Comparison of ENCODE assay signal across 9 cellular contexts in genomic region chr9:88106492-88106891, GRCh38. TPM values are rescaled to one million over a fixed set of nuclear protein-coding genes. Genes with fewer than 3 reads are reported as not detected.
DNase-seq lines count a peak whose midpoint lies in the region; ATAC-seq and TF ChIP-seq lines count a peak whose summit lies in the region.
"Had no signal": no experiment of that assay in that cellular context is flagged by ENCODE, and none has a peak within 500 bp of the region (broad histone marks: within the 10 kb centered on the region; RNA-seq: fewer than 3 reads in every experiment).

No MANE protein-coding gene starts in this region.

- no peak overlapping the region for H3K4me2 ChIP-seq in PC-3 (ENCODE audit: low read length)

- H3K9me2 ChIP-seq in PC-3 (replicated peaks; ENCODE audit: low read length): no peaks in the 10 kb centered on the region

- no peaks in the 10 kb centered on the region for H3F3A ChIP-seq in PC-3 (ENCODE audit: low read length, unreplicated experiment)

- TF ChIP-seq CTCF in PC-3 (conservative IDR thresholded peaks at IDR 0.05; ENCODE audit: low read depth, low read length) (peak; percentile 63), retinal pigment epithelial cell (conservative IDR thresholded peaks at IDR 0.05; ENCODE audit: low read depth, low read length) (peak; percentile 62)

- H3K9ac ChIP-seq in PC-3 (ENCODE audit: low read length): no peak overlapping the region

- DNase-seq in SKM-1 treated with dmso at 0.1 percent for 144 hours (lab: John Stamatoyannopoulos, UW; ENCODE audit: unreplicated experiment): peak; percentile 18
- no peak for DNase-seq in SKM-1 (lab: John Stamatoyannopoulos, UW; ENCODE audit: unreplicated experiment)
- peak; percentile 49 for DNase-seq in PC-3
- peak; percentile 14 for DNase-seq in fibroblast of gingiva (ENCODE audit: low read depth)
- DNase-seq in retinal pigment epithelial cell (ENCODE audit: low read depth): no peak
- DNase-seq in NCI-H187 (lab: John Stamatoyannopoulos, UW): no peak
- no peak for DNase-seq in SK-N-DZ (ENCODE audit: low spot score)

- H4K20me1 ChIP-seq in PC-3 (ENCODE audit: low read length): no peaks in the 10 kb centered on the region

- H3K36me3 ChIP-seq in PC-3 (ENCODE audit: low read depth, low read length): no peaks in the 10 kb centered on the region
- H3K36me3 ChIP-seq: neutrophil had no signal

- ATAC-seq in PC-3 (peak; percentile 64), GM19324 (IDR thresholded peaks at IDR 0.05; ENCODE audit: low FRiP score, unreplicated experiment) (no peak)

- BruUV-seq in PC-3 (replicated peaks; lab: Mats Ljungman, UMichigan): no TSS peak

- no peaks in the 10 kb centered on the region for H3K9me3 ChIP-seq in PC-3 (ENCODE audit: low read length)
- H3K9me3 ChIP-seq: neutrophil had no signal

- H3K4me3 ChIP-seq in PC-3 (ENCODE audit: low read length): no peak overlapping the region
- H3K4me3 ChIP-seq in retinal pigment epithelial cell (ENCODE audit: low read length): no peak overlapping the region

- H2AFZ ChIP-seq in PC-3 (ENCODE audit: low read length): no peak overlapping the region

- intact Hi-C loops in PC-3 (cut with micrococcal nuclease): loop anchor here (5.0 to 10.0 kb wide), 2 partner anchors 278 to 371 kb away; partner anchors contain the start of gene SPIN1

- POLR2A ChIA-PET in PC-3 (lab: Charles Lee; ENCODE audit: unreplicated experiment): no interaction called here

- H3K79me2 ChIP-seq in PC-3 (ENCODE audit: low read length): no peaks in the 10 kb centered on the region

- no peaks in the 10 kb centered on the region for H3K4me1 ChIP-seq in PC-3 (ENCODE audit: insufficient read depth, low read length)

- H3K27me3 ChIP-seq in PC-3 (ENCODE audit: low read length): no peaks in the 10 kb centered on the region

- CTCF ChIA-PET in PC-3 (lab: Charles Lee): no interaction called here

- no peak overlapping the region for H3K27ac ChIP-seq in PC-3 (ENCODE audit: low read length)
- H3K27ac ChIP-seq: neutrophil had no signal

RNA-seq across cellular contexts. Expression of gene SPATA31C2, which starts 31.8 kb away (rescaled TPM):
- not detected in 2 replicates for total RNA-seq in PC-3 (2014; rRNA removed)
- not detected in 2 replicates for polyA plus RNA-seq in SK-N-DZ (2014; cell fraction: cytosol; rRNA removed)
- polyA plus RNA-seq in SK-N-DZ (2014; cell fraction: nucleus; rRNA removed): not detected in 2 replicates

Comparison
In these comparisons a context has a peak if more than half of its experiments do, and no peak if none do; other contexts are left out.
1. DNase-seq: peak in SKM-1 treated with dmso at 0.1 percent for 144 hours (single experiment), PC-3 (single experiment) and fibroblast of gingiva (single experiment); none in SKM-1 (single experiment), retinal pigment epithelial cell (single experiment), NCI-H187 (0 of 2) and SK-N-DZ (single experiment).